ENCODE assay signal across 18 cellular contexts in the genomic region with DNA sequence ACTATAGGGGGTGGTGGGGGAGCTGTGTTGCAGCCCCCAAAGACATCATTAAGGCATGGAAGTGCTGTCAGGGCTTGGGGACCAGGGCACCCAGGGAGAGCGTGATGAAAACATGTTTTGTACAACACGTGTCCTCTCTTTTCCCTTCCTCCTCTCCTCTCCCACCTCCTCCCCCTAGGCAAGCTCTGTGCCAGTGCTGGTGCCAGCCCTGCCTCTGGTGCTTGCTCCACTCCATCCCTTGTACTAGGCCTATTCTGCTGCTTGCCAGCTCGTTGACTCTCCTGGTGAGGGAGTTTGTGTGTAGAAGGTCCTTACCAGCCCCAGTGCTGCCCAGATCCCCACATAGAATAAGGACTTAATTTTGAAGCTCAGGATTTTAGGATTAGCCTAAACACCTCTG. TPM values are rescaled to one million over a fixed set of nuclear protein-coding genes. Genes with fewer than 3 reads are reported as not detected.
DNase-seq lines count a peak whose midpoint lies in the region; ATAC-seq and TF ChIP-seq lines count a peak whose summit lies in the region.
"Had no signal": no experiment of that assay in that cellular context is flagged by ENCODE, and none has a peak within 500 bp of the region (broad histone marks: within the 10 kb centered on the region; RNA-seq: fewer than 3 reads in every experiment).

No MANE protein-coding gene starts in this region.

- peaks cover 4% of the 10 kb centered on the region for H3K27me3 Mint-ChIP-seq in T-helper 1 cell treated with Interleukin-12 subunit alpha and Interleukin-12 subunit beta and Interleukin-4 antibody, amounts not matched to agents 30 μg/mL and 1 μg/mL, for 36 hours (ENCODE audit: low read depth)
- no peaks in the 10 kb centered on the region for H3K27me3 Mint-ChIP-seq in T-helper 17 cell

- TF ChIP-seq POLR2A in esophagus muscularis mucosa (IDR thresholded peaks at IDR 0.05; ENCODE audit: low read depth), result no peak

- H3K9me3 Mint-ChIP-seq in T-helper 1 cell treated with Interleukin-12 subunit alpha and Interleukin-12 subunit beta and Interleukin-4 antibody, amounts not matched to agents 30 μg/mL and 1 μg/mL, for 36 hours, result no peaks in the 10 kb centered on the region

- TF ChIP-seq CTCF in esophagus muscularis mucosa (IDR thresholded peaks at IDR 0.05), result no peak

- no peak overlapping the region for H3K4me3 ChIP-seq in esophagus muscularis mucosa
- no peak overlapping the region for H3K4me3 ChIP-seq in stomach smooth muscle (ENCODE audit: low read length in 2 of 2)
- H3K4me3 ChIP-seq in MG63, result no peak overlapping the region
- H3K4me3 ChIP-seq: left lung, pancreas had no signal

- H3K9ac ChIP-seq in stomach smooth muscle (ENCODE audit: low read length in 2 of 2), result no peak overlapping the region

- ATAC-seq in T-helper 17 cell, result no peak
- ATAC-seq in HG03521 (IDR thresholded peaks at IDR 0.05; ENCODE audit: unreplicated experiment), result no peak
- ATAC-seq in HG03045 (IDR thresholded peaks at IDR 0.05; ENCODE audit: unreplicated experiment), result no peak
- ATAC-seq: left lung, pancreas had no signal

- H3K27ac Mint-ChIP-seq in T-helper 1 cell treated with Interleukin-12 subunit alpha and Interleukin-12 subunit beta and Interleukin-4 antibody, amounts not matched to agents 30 μg/mL and 1 μg/mL, for 36 hours, result peak overlapping the region; percentile 68
- H3K27ac Mint-ChIP-seq in T-helper 17 cell, result peak overlapping the region; percentile 98

- H3K36me3 ChIP-seq in esophagus muscularis mucosa, result no peaks in the 10 kb centered on the region
- no peaks in the 10 kb centered on the region for H3K36me3 ChIP-seq in stomach smooth muscle (ENCODE audit: control insufficient read depth in 2 of 2, insufficient read depth in 2 of 2, low read length in 2 of 2)
- no peaks in the 10 kb centered on the region for H3K36me3 ChIP-seq in MG63
- H3K36me3 ChIP-seq: left lung, pancreas had no signal

- H3K36me3 Mint-ChIP-seq in T-helper 1 cell treated with Interleukin-12 subunit alpha and Interleukin-12 subunit beta and Interleukin-4 antibody, amounts not matched to agents 30 μg/mL and 1 μg/mL, for 36 hours (ENCODE audit: low read depth), result no peaks in the 10 kb centered on the region
- no peaks in the 10 kb centered on the region for H3K36me3 Mint-ChIP-seq in T-helper 17 cell (ENCODE audit: low read depth)

- no peak for TF ChIP-seq EP300 in esophagus muscularis mucosa (IDR thresholded peaks at IDR 0.05)

- 58% methylated on average over 3 of the region's 3 CpGs for WGBS in esophagus muscularis mucosa

- H3K27ac ChIP-seq in esophagus muscularis mucosa (replicated peaks in 1 of 4) (peak overlapping the region; percentile 88 to 96 (median 90)), stomach smooth muscle (ENCODE audit: low read length) (peak overlapping the region; percentile 31)
- H3K27ac ChIP-seq: left lung, pancreas had no signal

- H3K9me3 ChIP-seq in T-helper 17 cell (ENCODE audit: control insufficient read depth, low read length, poor library complexity, severe bottlenecking), result no peaks in the 10 kb centered on the region
- H3K9me3 ChIP-seq in esophagus muscularis mucosa, result no peaks in the 10 kb centered on the region
- H3K9me3 ChIP-seq in stomach smooth muscle (ENCODE audit: control insufficient read depth in 2 of 2, low read length in 2 of 2), result no peaks in the 10 kb centered on the region
- no peaks in the 10 kb centered on the region for H3K9me3 ChIP-seq in MG63
- H3K9me3 ChIP-seq: left lung, pancreas had no signal

- no peak overlapping the region for H3K4me3 Mint-ChIP-seq in T-helper 1 cell treated with Interleukin-12 subunit alpha and Interleukin-12 subunit beta and Interleukin-4 antibody, amounts not matched to agents 30 μg/mL and 1 μg/mL, for 36 hours
- H3K4me3 Mint-ChIP-seq in T-helper 17 cell, result peak overlapping the region; percentile 83

- no peaks in the 10 kb centered on the region for H3K27me3 ChIP-seq in esophagus muscularis mucosa
- H3K27me3 ChIP-seq in stomach smooth muscle (ENCODE audit: control insufficient read depth in 1 of 2, insufficient read depth in 2 of 2, low read length in 2 of 2), result no peaks in the 10 kb centered on the region
- H3K27me3 ChIP-seq in MG63, result no peaks in the 10 kb centered on the region
- H3K27me3 ChIP-seq: pancreas had no signal

- DNase-seq in T-helper 1 cell (no peak), T-helper 17 cell (no peak), esophagus muscularis mucosa (ENCODE audit: extremely low spot score) (no peak), MG63 (no peak)
- DNase-seq: activated CD8-positive, alpha-beta memory T cell treated with anti-CD3 and anti-CD28 coated beads for 24 hours; activated effector memory CD4-positive, alpha-beta T cell treated with anti-CD3 and anti-CD28 coated beads, Interleukin-2, amount 50 U/mL, for 16 hours; foreskin melanocyte; KG1; NCI-H1092 treated with DMSO at 0.1 percent for 48 hours; NCI-H748 treated with DMSO at 0.1 percent for 48 hours; pancreas; stimulated activated CD4-positive, alpha-beta T cell treated with anti-CD3 and anti-CD28 coated beads, Interleukin-4, amount 100 ng/mL, for 1 hour had no signal

- H3K4me1 ChIP-seq in esophagus muscularis mucosa (peaks cover 34 to 48% (median 46%) of the 10 kb centered on the region in 4 donors), stomach smooth muscle (ENCODE audit: control insufficient read depth, insufficient read depth, low read length) (peaks cover 43% of the 10 kb centered on the region)
- H3K4me1 ChIP-seq: pancreas had no signal

- intact Hi-C loops in esophagus muscularis mucosa (cut with DNase I), result no loop called here

- H3K4me1 Mint-ChIP-seq in T-helper 1 cell treated with Interleukin-12 subunit alpha and Interleukin-12 subunit beta and Interleukin-4 antibody, amounts not matched to agents 30 μg/mL and 1 μg/mL, for 36 hours (ENCODE audit: low read depth), result peaks cover 45% of the 10 kb centered on the region
- peaks cover 60% of the 10 kb centered on the region for H3K4me1 Mint-ChIP-seq in T-helper 17 cell

RNA-seq across cellular contexts. Expression of a gene that starts 3.2 kb away (rescaled TPM):
- 10 to 100 TPM; 57.6 to 57.8 TPM for total RNA-seq in T-helper 17 cell
- 10 to 100 TPM; 10.3 to 26.1 (median 22.9) TPM for total RNA-seq in esophagus muscularis mucosa
- total RNA-seq in MG63 (2014; rRNA removed; shearing (Covaris generic); ENCODE audit: low replicate concordance), result 30.8 and 40.7 TPM in 2 replicates

RNA-seq across cellular contexts. Expression of a gene that starts 28.1 kb away (rescaled TPM):
- total RNA-seq in T-helper 17 cell (100 to 1,000 TPM; 306 to 367 TPM), esophagus muscularis mucosa (1 to 10 TPM; 1.1 to 1.8 (median 1.4) TPM)
- total RNA-seq in MG63 (2014; rRNA removed; shearing (Covaris generic); ENCODE audit: low replicate concordance), result 1.6 TPM in 1 of 2 replicates, not detected in the other
- total RNA-seq: endothelial cell of umbilical vein had no signal

RNA-seq across cellular contexts. Expression of a gene that starts 32.9 kb away (rescaled TPM):
- total RNA-seq in T-helper 17 cell (under 1 TPM; 0.30 to 0.83 TPM), esophagus muscularis mucosa (1 to 10 TPM in 1 of 4 donors, under 1 TPM in 3; under 0.01 to 2.0 (median 0.24) TPM)
- total RNA-seq in MG63 (2014; rRNA removed; shearing (Covaris generic); ENCODE audit: low replicate concordance), result 22.1 and 23.9 TPM in 2 replicates

RNA-seq across cellular contexts. Expression of a gene that starts 54.4 kb away (rescaled TPM):
- 10 to 100 TPM; 57.2 to 61.0 TPM for total RNA-seq in T-helper 17 cell
- 10 to 100 TPM; 10.8 to 27.8 (median 15.0) TPM for total RNA-seq in esophagus muscularis mucosa
- 1.2 and 7.1 TPM in 2 replicates for total RNA-seq in MG63 (2014; rRNA removed; shearing (Covaris generic); ENCODE audit: low replicate concordance)

RNA-seq across cellular contexts. Expression of a gene that starts 54.6 kb away (rescaled TPM):
- total RNA-seq in T-helper 17 cell, result 10 to 100 TPM; 24.3 to 34.6 TPM
- total RNA-seq in esophagus muscularis mucosa, result 10 to 100 TPM; 12.4 to 19.6 (median 15.3) TPM
- 14.7 and 22.2 TPM in 2 replicates for total RNA-seq in MG63 (2014; rRNA removed; shearing (Covaris generic); ENCODE audit: low replicate concordance)

Comparison
In these comparisons a context has a peak if more than half of its experiments do, and no peak if none do; other contexts are left out.
1. RNA of a gene that starts 28.1 kb away (total RNA-seq): 306 to 367 TPM in T-helper 17 cell; 1.1 to 1.8 TPM in esophagus muscularis mucosa and 1.6 TPM in MG63; every median in the first group is over 100 times any median in the second.